In the genomic region with DNA sequence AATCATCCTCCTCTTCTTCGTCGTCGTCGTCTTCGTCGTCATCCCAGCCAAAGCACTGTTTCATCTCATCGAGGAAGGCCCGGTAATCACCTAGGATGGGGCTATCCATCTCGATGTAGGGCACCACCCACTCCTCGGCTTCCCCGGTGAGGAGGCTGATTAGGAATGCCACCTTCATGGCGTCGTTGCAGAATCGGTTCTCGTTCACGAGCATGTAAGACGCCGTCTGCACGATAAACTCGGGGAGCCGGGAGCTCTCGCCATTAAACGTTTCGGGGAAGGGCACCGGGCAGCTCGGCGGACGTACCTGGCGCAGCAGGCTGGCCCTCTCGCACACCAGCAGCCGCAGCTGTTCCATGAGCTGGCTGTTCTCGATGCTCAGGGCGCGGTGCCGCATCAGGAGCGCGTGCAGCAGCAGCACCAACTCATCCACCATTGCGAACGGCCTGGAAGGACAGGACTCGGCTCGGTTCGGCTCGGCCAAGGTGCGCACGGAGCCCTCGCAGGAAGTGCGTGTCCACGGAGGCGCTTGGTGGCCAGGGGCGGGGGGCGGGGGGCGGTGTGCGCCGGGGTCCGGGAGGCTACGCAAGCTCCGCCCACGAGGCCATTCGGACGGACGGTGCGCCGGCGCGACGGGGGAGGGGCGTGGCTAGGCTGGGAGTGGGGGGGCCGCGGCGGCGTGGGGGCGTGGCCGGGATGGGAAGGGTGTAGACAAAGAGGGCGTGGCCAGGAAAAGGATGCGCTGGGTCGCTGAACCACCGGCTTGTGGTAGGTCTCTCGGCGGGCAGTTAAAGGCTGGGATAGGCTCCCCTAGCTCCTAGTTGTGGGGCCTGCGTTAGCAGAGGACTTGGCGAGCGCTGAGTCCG, we compare ENCODE assay signal across 8 cellular contexts. TPM values are rescaled to one million over a fixed set of nuclear protein-coding genes. Genes with fewer than 3 reads are reported as not detected.
DNase-seq lines count a peak whose midpoint lies in the region; ATAC-seq and TF ChIP-seq lines count a peak whose summit lies in the region.

TSS of gene LDOC1 (minus strand) at position 544 of the 866 bp plus-strand sequence. CDS start at position 436, 108 bp downstream.

- H3K4me3 Mint-ChIP-seq in activated T-cell treated with anti-CD3 and anti-CD28 coated beads, Interleukin-2, amount 50 U/mL, for 4 hours, result peak within 1 kb of the TSS; percentile 75

- no peaks in the 10 kb centered on the region for H3K36me3 Mint-ChIP-seq in activated T-cell treated with anti-CD3 and anti-CD28 coated beads, Interleukin-2, amount 50 U/mL, for 4 hours (ENCODE audit: insufficient read depth)

- intact Hi-C loops in mucosa of descending colon (cut with DNase I, micrococcal nuclease), result no loop called here

- H3K36me3 ChIP-seq in mucosa of descending colon (ENCODE audit: low read depth), result no peaks in the 10 kb centered on the region

- peaks cover 8% of the 10 kb centered on the region for H3K4me1 Mint-ChIP-seq in activated T-cell treated with anti-CD3 and anti-CD28 coated beads, Interleukin-2, amount 50 U/mL, for 4 hours (ENCODE audit: low read depth)

- H3K27me3 Mint-ChIP-seq in activated T-cell treated with anti-CD3 and anti-CD28 coated beads, Interleukin-2, amount 50 U/mL, for 4 hours (ENCODE audit: low read depth), result no peaks in the 10 kb centered on the region

- H3K9me3 ChIP-seq in mucosa of descending colon, result no peaks in the 10 kb centered on the region

- TF ChIP-seq CTCF in epithelial cell of proximal tubule (conservative IDR thresholded peaks at IDR 0.05; ENCODE audit: low read depth, low read length), result no peak
- TF ChIP-seq CTCF in mucosa of descending colon (IDR thresholded peaks at IDR 0.05), result no peak

- H3K4me3 ChIP-seq in epithelial cell of proximal tubule (ENCODE audit: low read depth, low read length) (peak within 1 kb of the TSS; percentile 70), mucosa of descending colon (no peak within 1 kb of the TSS)

- ATAC-seq in activated T-cell treated with anti-CD3 and anti-CD28 coated beads, Interleukin-2, amount 50 U/mL, for 4 hours, result peak; percentile 83 to 85
- ATAC-seq in mucosa of descending colon (peak; percentile 91), HG03571 (IDR thresholded peaks at IDR 0.05; ENCODE audit: unreplicated experiment) (no peak)

- DNase-seq in GM04504 (ENCODE audit: low read depth) (peak; percentile 44), NCI-H524 treated with DMSO at 0.1 percent for 48 hours (lab: John Stamatoyannopoulos, UW) (peak; percentile 15), epithelial cell of proximal tubule (ENCODE audit: low read depth) (no peak), mucosa of descending colon (peak; percentile 54 to 74 (median 73)), SW480 (ENCODE audit: low spot score) (no peak)
- peak; percentile 68 for DNase-seq in activated T-cell treated with anti-CD3 and anti-CD28 coated beads, Interleukin-2, amount 50 U/mL, for 4 hours
- DNase-seq in stimulated activated CD8-positive, alpha-beta memory T cell treated with anti-CD3 and anti-CD28 coated beads, Interleukin-15, amount 100 ng/mL, for 4 hours (ENCODE audit: low read depth in 2 of 2), result peak; percentile 23 to 47

- no peaks in the 10 kb centered on the region for H3K4me1 ChIP-seq in mucosa of descending colon (ENCODE audit: low read depth)

- no peaks in the 10 kb centered on the region for H3K9me3 Mint-ChIP-seq in activated T-cell treated with anti-CD3 and anti-CD28 coated beads, Interleukin-2, amount 50 U/mL, for 4 hours

RNA-seq across cellular contexts. Expression of gene LDOC1, which starts in this region (rescaled TPM):
- total RNA-seq in activated T-cell treated with anti-CD3 and anti-CD28 coated beads, Interleukin-2, amount 50 U/mL, for 4 hours, result 1 to 10 TPM; 4.6 to 7.4 (median 5.8) TPM
- total RNA-seq in epithelial cell of proximal tubule, result 14.9 and 22.3 TPM in 2 replicates
- total RNA-seq in mucosa of descending colon, result 10 to 100 TPM in 1 of 3 donors, 1 to 10 TPM in 2; 1.3 to 12.3 (median 3.6) TPM

Comparison
In these comparisons a context has a peak if more than half of its experiments do, and no peak if none do; other contexts are left out.
1. DNase-seq: peak in GM04504 (single experiment), NCI-H524 treated with DMSO at 0.1 percent for 48 hours (single experiment), activated T-cell treated with anti-CD3 and anti-CD28 coated beads, Interleukin-2, amount 50 U/mL, for 4 hours (single experiment), mucosa of descending colon (3 of 3) and stimulated activated CD8-positive, alpha-beta memory T cell treated with anti-CD3 and anti-CD28 coated beads, Interleukin-15, amount 100 ng/mL, for 4 hours (2 of 2); none in epithelial cell of proximal tubule (single experiment) and SW480 (single experiment).